ENCODE assay signal across 1 cellular context in genomic region chr7:1329966-1330915, GRCh38.
TF ChIP-seq lines count a peak whose summit lies in the region.

No MANE protein-coding gene starts in this region.

TF ChIP-seq in SK-N-SH, 30 proteins besides CTCF, POLR2A, EP300 and RAD21 (continued from another document):
- no peak for TF ChIP-seq NRF1 (IDR thresholded peaks at IDR 0.05; ENCODE audit: low read depth, low read length)
- no peak for TF ChIP-seq YY1 (IDR thresholded peaks at IDR 0.05; ENCODE audit: low read depth)
- TF ChIP-seq FOXM1 (IDR thresholded peaks at IDR 0.05; ENCODE audit: low read depth) = no peak
- no peak for TF ChIP-seq CHD2 (IDR thresholded peaks at IDR 0.05; ENCODE audit: low read length, partially characterized antibody)
- TF ChIP-seq PBX3 (IDR thresholded peaks at IDR 0.05) = no peak
- no peak for TF ChIP-seq FOXJ3 (CRISPR knock-in tag; IDR thresholded peaks at IDR 0.05)
- no peak for TF ChIP-seq EZH2phosphoT487 (IDR thresholded peaks at IDR 0.05; ENCODE audit: borderline replicate concordance, low read depth)
- no peak for TF ChIP-seq NFIC (IDR thresholded peaks at IDR 0.05; ENCODE audit: borderline replicate concordance)
- TF ChIP-seq SIN3A (IDR thresholded peaks at IDR 0.05; ENCODE audit: borderline replicate concordance, low read depth, low read length) = no peak
- TF ChIP-seq POLR2AphosphoS5 (IDR thresholded peaks at IDR 0.05; ENCODE audit: low read depth, low read length) = no peak
- TF ChIP-seq GABPA (IDR thresholded peaks at IDR 0.05; ENCODE audit: low read depth) = no peak
- no peak for TF ChIP-seq MAX (IDR thresholded peaks at IDR 0.05; ENCODE audit: low read depth)
